In genomic region chr6:126261792-126262421, GRCh38 we compare ENCODE assay signal across 26 cellular contexts.
DNase-seq lines count a peak whose midpoint lies in the region; ATAC-seq, FAIRE-seq and TF ChIP-seq lines count a peak whose summit lies in the region.
"Had no signal": no experiment of that assay in that cellular context is flagged by ENCODE, and none has a peak within 500 bp of the region (broad histone marks: within the 10 kb centered on the region; RNA-seq: fewer than 3 reads in every experiment).

No MANE protein-coding gene starts in this region.

- TF ChIP-seq CTCF in foreskin keratinocyte (conservative IDR thresholded peaks at IDR 0.05), result no peak

- H4K8ac ChIP-seq in mesendoderm (ENCODE audit: low read depth, low read length), result no peak overlapping the region

- no peaks in the 10 kb centered on the region for H3K79me1 ChIP-seq in mesendoderm (ENCODE audit: low read length)

- H3K56ac ChIP-seq in mesendoderm (ENCODE audit: low read length), result no peak overlapping the region

- H3K36me3 ChIP-seq in H7 (replicated peaks; ENCODE audit: control insufficient read depth, insufficient read depth, low read length) (no peaks in the 10 kb centered on the region), mesendoderm (ENCODE audit: control insufficient read depth, insufficient read depth, low read length) (no peaks in the 10 kb centered on the region)
- H3K36me3 ChIP-seq: BLaER1 treated with 17β-estradiol and CSF1 and Interleukin-3, amounts not matched to agents 10 nM and 100 nM; SJSA1 had no signal

- H3K18ac ChIP-seq in mesendoderm (ENCODE audit: low read length), result no peak overlapping the region

- no peak overlapping the region for H3K9ac ChIP-seq in mesendoderm (ENCODE audit: low read length)
- H3K9ac ChIP-seq: BLaER1 treated with 17β-estradiol and CSF1 and Interleukin-3, amounts not matched to agents 10 nM and 100 nM had no signal

- no peak overlapping the region for H4K5ac ChIP-seq in mesendoderm (ENCODE audit: low read length)

- no peak overlapping the region for H3K4ac ChIP-seq in mesendoderm (ENCODE audit: low read depth, low read length)

- no peak overlapping the region for H3K4me2 ChIP-seq in mesendoderm (ENCODE audit: low read length)
- H3K4me2 ChIP-seq: A549; BLaER1 treated with 17β-estradiol and CSF1 and Interleukin-3, amounts not matched to agents 10 nM and 100 nM had no signal

- no peak overlapping the region for H2BK15ac ChIP-seq in mesendoderm (replicated peaks; ENCODE audit: low read depth)

- H2BK120ac ChIP-seq in mesendoderm (ENCODE audit: low read depth, low read length), result no peak overlapping the region

- ATAC-seq in foreskin keratinocyte (peak; percentile 20), esophagus mucosa (no peak)
- ATAC-seq: A549, GM12878 had no signal

- H3K4me3 ChIP-seq in H7 (ENCODE audit: insufficient read depth, low read depth, low read length), result no peak overlapping the region
- H3K4me3 ChIP-seq in mesendoderm (ENCODE audit: low read length), result no peak overlapping the region
- H3K4me3 ChIP-seq: A549; BLaER1 treated with 17β-estradiol and CSF1 and Interleukin-3, amounts not matched to agents 10 nM and 100 nM; GM12878; SJSA1 had no signal

- no peak overlapping the region for H3K23ac ChIP-seq in mesendoderm (ENCODE audit: low read length)

- WGBS in mesendoderm (ENCODE audit: extremely low coverage, insufficient coverage, low lambda C conversion rate), result no CpG with 5 or more reads among the region's 7 CpGs

- H2BK5ac ChIP-seq in mesendoderm (ENCODE audit: low read length), result no peak overlapping the region

- DNase-seq in H7 (peak; percentile 46), HTR-8/SVneo (ENCODE audit: insufficient read length, low spot score) (no peak), foreskin keratinocyte (no peak), mesendoderm (peak; percentile 13), GM12891 (ENCODE audit: insufficient read length, low spot score) (no peak), DMS79 (lab: John Stamatoyannopoulos, UW) (no peak)
- DNase-seq: AML-193; CD4-positive, alpha-beta T cell; COR-L47; EL; GDM1; HFFc6; NCI-H1092 treated with DMSO at 0.1 percent for 48 hours; NCI-H1436; NCI-H187; NCI-H2107; NCI-H446; NCI-H524 treated with DMSO at 0.1 percent for 48 hours; NCI-H774 had no signal

- no peak for TF ChIP-seq POLR2A in GM12891 (IDR thresholded peaks at IDR 0.05; ENCODE audit: low read depth, low read length)

- no peaks in the 10 kb centered on the region for H3K79me2 ChIP-seq in mesendoderm (ENCODE audit: control insufficient read depth, insufficient read depth, low read length)

- H3K4me1 ChIP-seq in foreskin keratinocyte, result no peaks in the 10 kb centered on the region
- H3K4me1 ChIP-seq in mesendoderm (ENCODE audit: control insufficient read depth, low read depth, low read length), result no peaks in the 10 kb centered on the region
- H3K4me1 ChIP-seq: A549, SJSA1 had no signal

- FAIRE-seq in HTR-8/SVneo (lab: Jason Lieb, UNC) (peak; percentile 33), GM12891 (lab: Jason Lieb, UNC) (no peak)
- FAIRE-seq: A549, GM12878, H54, RCC 7860 had no signal

- no peaks in the 10 kb centered on the region for H3K27me3 ChIP-seq in H7 (ENCODE audit: control insufficient read depth, insufficient read depth, low read length)
- no peaks in the 10 kb centered on the region for H3K27me3 ChIP-seq in foreskin keratinocyte
- H3K27me3 ChIP-seq in mesendoderm (ENCODE audit: insufficient read depth, low read length, poor library complexity), result no peaks in the 10 kb centered on the region
- H3K27me3 ChIP-seq: BLaER1 treated with 17β-estradiol and CSF1 and Interleukin-3, amounts not matched to agents 10 nM and 100 nM; SJSA1 had no signal

- H2AK5ac ChIP-seq in mesendoderm (ENCODE audit: low read length), result no peak overlapping the region

- no peak overlapping the region for H3K27ac ChIP-seq in foreskin keratinocyte
- no peak overlapping the region for H3K27ac ChIP-seq in mesendoderm (ENCODE audit: low read depth, low read length)
- H3K27ac ChIP-seq: A549; BLaER1 treated with 17β-estradiol and CSF1 and Interleukin-3, amounts not matched to agents 10 nM and 100 nM; SJSA1 had no signal

TF ChIP-seq in GM12891, 5 proteins besides CTCF, POLR2A, EP300 and RAD21:
- TF ChIP-seq PAX5 (IDR thresholded peaks at IDR 0.05; ENCODE audit: insufficient read depth, low read length, severe bottlenecking), result no peak
- no peak for TF ChIP-seq SPI1 (IDR thresholded peaks at IDR 0.05; ENCODE audit: low read depth, low read length)
- TF ChIP-seq POU2F2 (IDR thresholded peaks at IDR 0.05; ENCODE audit: low read depth, low read length), result no peak
- no peak for TF ChIP-seq POLR2AphosphoS5 (IDR thresholded peaks at IDR 0.05; ENCODE audit: low read depth, low read length)
- TF ChIP-seq TAF1 (IDR thresholded peaks at IDR 0.05; ENCODE audit: low read depth, low read length), result no peak

Comparison
In these comparisons a context has a peak if more than half of its experiments do, and no peak if none do; other contexts are left out.
1. DNase-seq: peak in H7 (single experiment) and mesendoderm (single experiment); none in HTR-8/SVneo (single experiment), foreskin keratinocyte (0 of 2), GM12891 (single experiment) and DMS79 (single experiment).